ENCODE assay signal across 20 cellular contexts in the genomic region with DNA sequence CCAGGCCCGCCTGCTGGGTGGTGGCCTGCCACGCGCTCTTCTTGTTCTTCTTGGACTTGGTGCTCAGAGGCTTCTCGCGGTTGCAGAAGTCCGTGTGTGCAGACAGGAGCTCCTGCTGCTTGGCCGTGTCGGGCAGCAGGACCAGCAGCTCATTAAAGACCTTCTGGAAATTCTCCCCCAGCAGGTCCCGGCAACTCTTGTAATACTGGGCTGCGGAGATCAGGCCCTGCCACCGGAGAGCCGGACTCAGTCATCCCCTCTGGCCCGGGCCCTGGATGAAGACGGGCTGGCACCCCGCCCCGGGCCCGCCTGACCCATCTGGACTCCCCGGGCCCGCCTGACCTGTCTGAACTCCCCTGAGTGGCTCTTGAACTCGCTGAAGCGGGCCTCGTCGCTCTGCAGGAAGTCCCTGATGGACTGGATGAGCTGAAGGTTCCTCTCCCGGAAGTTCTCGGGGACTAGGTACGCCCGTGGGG. TPM values are rescaled to one million over a fixed set of nuclear protein-coding genes. Genes with fewer than 3 reads are reported as not detected.
"Had no signal": no experiment of that assay in that cellular context is flagged by ENCODE, and none has a peak within 500 bp of the region (broad histone marks: within the 10 kb centered on the region; RNA-seq: fewer than 3 reads in every experiment).

No MANE protein-coding gene starts in this region.

- H3K27me3 Mint-ChIP-seq: activated B cell treated with CpG ODN at 0.5 μM for 24 hours; activated CD4-positive, alpha-beta T cell treated with anti-CD3 and anti-CD28 coated beads, Interleukin-2, amount 10 ng/mL, durations not matched to agents 24 days and 14 days; activated naive CD8-positive, alpha-beta T cell treated with anti-CD3 and anti-CD28 coated beads, Interleukin-2, amount 50 U/mL, for 24 hours; stimulated activated naive CD8-positive, alpha-beta T cell treated with anti-CD3 and anti-CD28 coated beads, Interleukin-15, Interleukin-2, amounts not matched to agents 100 ng/mL and 50 ng/mL, for 24 hours had no signal

- ATAC-seq: activated naive CD8-positive, alpha-beta T cell treated with anti-CD3 and anti-CD28 coated beads, Interleukin-2, amount 50 U/mL, for 24 hours; foreskin keratinocyte; right lobe of liver had no signal

- H3K9me3 Mint-ChIP-seq: activated B cell treated with CpG ODN at 0.5 μM for 24 hours; activated CD4-positive, alpha-beta T cell treated with anti-CD3 and anti-CD28 coated beads, Interleukin-2, amount 10 ng/mL, durations not matched to agents 24 days and 14 days; activated naive CD8-positive, alpha-beta T cell treated with anti-CD3 and anti-CD28 coated beads, Interleukin-2, amount 50 U/mL, for 24 hours; immature natural killer cell; nephron progenitor cell; stimulated activated naive CD8-positive, alpha-beta T cell treated with anti-CD3 and anti-CD28 coated beads, Interleukin-15, Interleukin-2, amounts not matched to agents 100 ng/mL and 50 ng/mL, for 24 hours had no signal

- H3K4me1 ChIP-seq: foreskin keratinocyte had no signal

- H3K9me3 ChIP-seq: esophagus muscularis mucosa, right lobe of liver, testis, upper lobe of left lung had no signal

- DNase-seq: activated B cell treated with CpG ODN at 0.5 μM for 24 hours; activated CD4-positive, alpha-beta T cell treated with anti-CD3 and anti-CD28 coated beads, Interleukin-2, amount 10 ng/mL, durations not matched to agents 24 days and 14 days; activated CD8-positive, alpha-beta memory T cell treated with anti-CD3 and anti-CD28 coated beads, Interleukin-2, amount 50 U/mL, for 48 hours; activated naive CD4-positive, alpha-beta T cell treated with Interleukin-2 at 50 U/mL for 16 hours; activated naive CD8-positive, alpha-beta T cell treated with anti-CD3 and anti-CD28 coated beads, Interleukin-2, amount 50 U/mL, for 24 hours; foreskin keratinocyte; immature natural killer cell; nephron progenitor cell; stimulated activated CD4-positive, alpha-beta T cell treated with anti-CD3 and anti-CD28 coated beads, Interleukin-4, amount 100 ng/mL, for 4 hours; stimulated activated CD8-positive, alpha-beta memory T cell treated with anti-CD3 and anti-CD28 coated beads, Interleukin-4, amount 100 ng/mL, for 48 hours; testis had no signal

- H3K4me3 Mint-ChIP-seq: activated B cell treated with CpG ODN at 0.5 μM for 24 hours; activated CD4-positive, alpha-beta T cell treated with anti-CD3 and anti-CD28 coated beads, Interleukin-2, amount 10 ng/mL, durations not matched to agents 24 days and 14 days; activated naive CD8-positive, alpha-beta T cell treated with anti-CD3 and anti-CD28 coated beads, Interleukin-2, amount 50 U/mL, for 24 hours; immature natural killer cell; nephron progenitor cell; stimulated activated naive CD8-positive, alpha-beta T cell treated with anti-CD3 and anti-CD28 coated beads, Interleukin-15, Interleukin-2, amounts not matched to agents 100 ng/mL and 50 ng/mL, for 24 hours had no signal

- H3K4me2 ChIP-seq: smooth muscle cell had no signal

- H3K4me3 ChIP-seq: esophagus muscularis mucosa, right lobe of liver, smooth muscle cell, testis, upper lobe of left lung had no signal

- H3K27me3 ChIP-seq: esophagus muscularis mucosa, foreskin keratinocyte, right lobe of liver, testis, upper lobe of left lung had no signal

- H3K27ac ChIP-seq: foreskin keratinocyte, right lobe of liver, testis had no signal

- H3K27ac Mint-ChIP-seq: activated B cell treated with CpG ODN at 0.5 μM for 24 hours; activated CD4-positive, alpha-beta T cell treated with anti-CD3 and anti-CD28 coated beads, Interleukin-2, amount 10 ng/mL, durations not matched to agents 24 days and 14 days; activated naive CD8-positive, alpha-beta T cell treated with anti-CD3 and anti-CD28 coated beads, Interleukin-2, amount 50 U/mL, for 24 hours; immature natural killer cell; nephron progenitor cell; progenitor cell of endocrine pancreas; stimulated activated naive CD8-positive, alpha-beta T cell treated with anti-CD3 and anti-CD28 coated beads, Interleukin-15, Interleukin-2, amounts not matched to agents 100 ng/mL and 50 ng/mL, for 24 hours had no signal

RNA-seq across cellular contexts. Expression of a gene that starts 17.1 kb away (rescaled TPM):
- total RNA-seq: omental fat pad had no signal

RNA-seq across cellular contexts. Expression of a gene that starts 21.2 kb away (rescaled TPM):
- total RNA-seq: bronchial epithelial cell, cerebellum, esophagus muscularis mucosa had no signal
- polyA plus RNA-seq: immature natural killer cell had no signal
